Comparison of ENCODE assay signal across 29 cellular contexts in genomic region chr20:15612746-15613145, GRCh38.
"Had no signal": no experiment of that assay in that cellular context is flagged by ENCODE, and none has a peak within 500 bp of the region (broad histone marks: within the 10 kb centered on the region; RNA-seq: fewer than 3 reads in every experiment).

No MANE protein-coding gene starts in this region.

- H3K4me1 ChIP-seq: breast epithelium had no signal

- H3K36me3 Mint-ChIP-seq: activated naive CD8-positive, alpha-beta T cell treated with anti-CD3 and anti-CD28 coated beads, Interleukin-2, amount 10 ng/mL, durations not matched to agents 7 days and 5 days; WTC11 had no signal

- H3K9me3 ChIP-seq: adrenal gland, breast epithelium had no signal

- H3K4me3 ChIP-seq: adrenal gland, breast epithelium had no signal

- H3K27me3 ChIP-seq: adrenal gland, breast epithelium had no signal

- H3K27ac ChIP-seq: adrenal gland, breast epithelium had no signal

- H3K27ac Mint-ChIP-seq: activated CD8-positive, alpha-beta T cell treated with anti-CD3 and anti-CD28 coated beads, Interleukin-2, amount 10 ng/mL, durations not matched to agents 7 days and 5 days; activated naive CD8-positive, alpha-beta T cell treated with anti-CD3 and anti-CD28 coated beads, Interleukin-2, amount 10 ng/mL, durations not matched to agents 7 days and 5 days; T-helper 1 cell treated with Interleukin-12 subunit alpha and Interleukin-12 subunit beta and Interleukin-4 antibody, amounts not matched to agents 30 μg/mL and 1 μg/mL, for 36 hours; WTC11 had no signal

- H3K27me3 Mint-ChIP-seq: activated naive CD8-positive, alpha-beta T cell treated with anti-CD3 and anti-CD28 coated beads, Interleukin-2, amount 10 ng/mL, durations not matched to agents 7 days and 5 days had no signal

- H3K9me3 Mint-ChIP-seq: WTC11 had no signal

- ATAC-seq: activated CD8-positive, alpha-beta T cell treated with anti-CD3 and anti-CD28 coated beads, Interleukin-2, amount 10 ng/mL, durations not matched to agents 7 days and 5 days; Panc1; WTC11 had no signal

- H3K36me3 ChIP-seq: adrenal gland, breast epithelium had no signal

- H3K4me1 Mint-ChIP-seq: activated naive CD8-positive, alpha-beta T cell treated with anti-CD3 and anti-CD28 coated beads, Interleukin-2, amount 10 ng/mL, durations not matched to agents 7 days and 5 days had no signal

- H3K4me3 Mint-ChIP-seq: activated CD8-positive, alpha-beta T cell treated with anti-CD3 and anti-CD28 coated beads, Interleukin-2, amount 10 ng/mL, durations not matched to agents 7 days and 5 days; activated naive CD8-positive, alpha-beta T cell treated with anti-CD3 and anti-CD28 coated beads, Interleukin-2, amount 10 ng/mL, durations not matched to agents 7 days and 5 days; T-helper 1 cell treated with Interleukin-12 subunit alpha and Interleukin-12 subunit beta and Interleukin-4 antibody, amounts not matched to agents 30 μg/mL and 1 μg/mL, for 36 hours; WTC11 had no signal

- DNase-seq: activated CD4-positive, alpha-beta T cell treated with anti-CD3 and anti-CD28 coated beads for 48 hours; activated CD4-positive, alpha-beta T cell treated with anti-CD3 and anti-CD28 coated beads, Interleukin-2, amount 50 U/mL, for 4 hours; activated CD4-positive, CD25-positive, alpha-beta regulatory T cell treated with anti-CD3 and anti-CD28 coated beads, Interleukin-2, amount 50 U/mL, for 72 hours; activated CD8-positive, alpha-beta memory T cell treated with anti-CD3 and anti-CD28 coated beads, Interleukin-2, amount 50 U/mL, for 48 hours; activated CD8-positive, alpha-beta T cell treated with anti-CD3 and anti-CD28 coated beads, Interleukin-2, amount 10 ng/mL, durations not matched to agents 7 days and 5 days; activated naive CD4-positive, alpha-beta T cell treated with anti-CD3 and anti-CD28 coated beads, Interleukin-2, amount 50 U/mL, for 16 hours; activated naive CD8-positive, alpha-beta T cell treated with anti-CD3 and anti-CD28 coated beads, Interleukin-2, amount 10 ng/mL, durations not matched to agents 7 days and 5 days; activated T-cell treated with anti-CD3 and anti-CD28 coated beads, Interleukin-2, amount 50 U/mL, for 1 hour; anterior cingulate cortex; Kasumi-1; KBM-7; NCI-H1092 treated with DMSO at 0.1 percent for 48 hours; NCI-H1417 treated with DMSO at 0.1 percent for 48 hours; NCI-H1694; NCI-H2029; NCI-H2107; NCI-H2171 treated with DMSO at 0.1 percent for 48 hours; NCI-H345; NCI-H510A; NCI-H69; NK-92 treated with Interleukin-12 subunit alpha and Interleukin-12 subunit beta, amount 100 ng/mL, for 24 hours; OCI-M1; RPMI8226; SHP77 had no signal
